1 cellular context compared by ENCODE assay signal in genomic region chr19:36973844-36974195, GRCh38.
TF ChIP-seq lines count a peak whose summit lies in the region.

No MANE protein-coding gene starts in this region.

TF ChIP-seq in GM23338, 12 proteins besides CTCF, POLR2A, EP300 and RAD21 (continued from another document):
- no peak for TF ChIP-seq ZNF462 (CRISPR knock-in tag; IDR thresholded peaks at IDR 0.05)
- no peak for TF ChIP-seq ETS1 (IDR thresholded peaks at IDR 0.05)
- no peak for TF ChIP-seq STAT1 (IDR thresholded peaks at IDR 0.05; ENCODE audit: unreplicated experiment)
- no peak for TF ChIP-seq NANOG (IDR thresholded peaks at IDR 0.05; ENCODE audit: borderline replicate concordance)
